Comparison of ENCODE assay signal across 15 cellular contexts in genomic region chr2:194343167-194343566, GRCh38.
DNase-seq lines count a peak whose midpoint lies in the region; ATAC-seq and TF ChIP-seq lines count a peak whose summit lies in the region.
"Had no signal": no experiment of that assay in that cellular context is flagged by ENCODE, and none has a peak within 500 bp of the region (broad histone marks: within the 10 kb centered on the region; RNA-seq: fewer than 3 reads in every experiment).

No MANE protein-coding gene starts in this region.

- DNase-seq in MCF 10A (ENCODE audit: unreplicated experiment) (no peak), breast epithelium (ENCODE audit: low spot score in 2 of 2) (no peak), adipocyte (ENCODE audit: low read depth) (peak; percentile 14), mesothelial cell of epicardium (ENCODE audit: low spot score in 2 of 2, unreplicated experiment in 2 of 2) (no peak), NCI-H2227 (lab: John Stamatoyannopoulos, UW; ENCODE audit: unreplicated experiment) (no peak), PC-9 (no peak), foreskin fibroblast (no peak)
- DNase-seq: CD8-positive, alpha-beta T cell; DND-41; MM.1S; NCI-H187; NCI-H526; SW 1271 had no signal

- H3K4me3 Mint-ChIP-seq in MCF 10A (ENCODE audit: unreplicated experiment) (no peak overlapping the region), mesothelial cell of epicardium (no peak overlapping the region)
- H3K4me3 Mint-ChIP-seq: CD8-positive, alpha-beta T cell had no signal

- CTCF ChIA-PET in MCF 10A (lab: Yijun Ruan, JAX), result interaction anchor here (0.6 kb wide), 1 partner anchor 10 kb away, joined by 3 read pairs; no protein-coding TSS in a partner anchor
- CTCF ChIA-PET in PC-9 (lab: Charles Lee), result no interaction called here

- intact Hi-C loops in MCF 10A (cut with micrococcal nuclease), result no loop called here
- intact Hi-C loops in breast epithelium (cut with DNase I; ENCODE audit: low total_unique reads), result no loop called here
- intact Hi-C loops in PC-9 (cut with micrococcal nuclease; ENCODE audit: unreplicated experiment), result no loop called here

- H3K4me1 ChIP-seq in breast epithelium, result no peaks in the 10 kb centered on the region
- no peaks in the 10 kb centered on the region for H3K4me1 ChIP-seq in adipocyte (ENCODE audit: control insufficient read depth, insufficient read depth, low read length)
- no peaks in the 10 kb centered on the region for H3K4me1 ChIP-seq in PC-9 (replicated peaks; ENCODE audit: insufficient read depth)
- H3K4me1 ChIP-seq: BLaER1 had no signal

- no peaks in the 10 kb centered on the region for H3K36me3 ChIP-seq in breast epithelium
- H3K36me3 ChIP-seq in adipocyte (ENCODE audit: control insufficient read depth, insufficient read depth, low read length, severe bottlenecking), result no peaks in the 10 kb centered on the region
- H3K36me3 ChIP-seq in PC-9 (ENCODE audit: low read depth), result no peaks in the 10 kb centered on the region
- H3K36me3 ChIP-seq: BLaER1 had no signal

- H3K4me2 ChIP-seq in PC-9, result no peak overlapping the region
- H3K4me2 ChIP-seq: BLaER1 had no signal

- TF ChIP-seq CTCF in MCF 10A (IDR thresholded peaks at IDR 0.05; ENCODE audit: unreplicated experiment) (no peak), breast epithelium (IDR thresholded peaks at IDR 0.05) (no peak), mesothelial cell of epicardium (IDR thresholded peaks at IDR 0.05; ENCODE audit: unreplicated experiment) (no peak), PC-9 (conservative IDR thresholded peaks at IDR 0.05) (no peak), foreskin fibroblast (IDR thresholded peaks at IDR 0.05; ENCODE audit: low read depth, low read length) (no peak)

- H3K9me3 ChIP-seq in breast epithelium, result no peaks in the 10 kb centered on the region
- H3K9me3 ChIP-seq in adipocyte (ENCODE audit: control insufficient read depth, low read length), result no peaks in the 10 kb centered on the region
- no peaks in the 10 kb centered on the region for H3K9me3 ChIP-seq in PC-9 (ENCODE audit: insufficient read depth, low read depth)
- H3K9me3 ChIP-seq: BLaER1 had no signal

- H4K20me1 ChIP-seq in PC-9 (ENCODE audit: insufficient read depth), result no peaks in the 10 kb centered on the region
- H4K20me1 ChIP-seq: BLaER1 had no signal

- H3K4me1 Mint-ChIP-seq in MCF 10A (ENCODE audit: insufficient read depth, unreplicated experiment), result peaks cover 13% of the 10 kb centered on the region
- H3K4me1 Mint-ChIP-seq in mesothelial cell of epicardium, result peaks cover 42% of the 10 kb centered on the region

- H3K27ac Mint-ChIP-seq in MCF 10A (ENCODE audit: low read depth, unreplicated experiment) (peak overlapping the region; percentile 95), mesothelial cell of epicardium (peak overlapping the region; percentile 3)
- H3K27ac Mint-ChIP-seq: CD8-positive, alpha-beta T cell had no signal

- no peaks in the 10 kb centered on the region for H3F3A ChIP-seq in PC-9 (ENCODE audit: insufficient read depth, low read depth)

- H3K36me3 Mint-ChIP-seq in MCF 10A (ENCODE audit: insufficient read depth, unreplicated experiment) (no peaks in the 10 kb centered on the region), mesothelial cell of epicardium (no peaks in the 10 kb centered on the region)
- H3K36me3 Mint-ChIP-seq: CD8-positive, alpha-beta T cell had no signal

- no peaks in the 10 kb centered on the region for H3K27me3 Mint-ChIP-seq in MCF 10A (ENCODE audit: insufficient read depth, unreplicated experiment)
- H3K27me3 Mint-ChIP-seq in mesothelial cell of epicardium (ENCODE audit: low read depth), result no peaks in the 10 kb centered on the region

- no peaks in the 10 kb centered on the region for H3K9me2 ChIP-seq in PC-9 (ENCODE audit: insufficient read depth)

- no peak overlapping the region for H2AFZ ChIP-seq in PC-9

- POLR2A ChIA-PET in MCF 10A (lab: Yijun Ruan, JAX) (interaction anchor here (0.6 kb wide), 1 partner anchor 1237 kb away, joined by 3 read pairs; no protein-coding TSS in a partner anchor), PC-9 (lab: Charles Lee; ENCODE audit: unreplicated experiment) (no interaction called here)

- no peaks in the 10 kb centered on the region for H3K79me2 ChIP-seq in PC-9 (ENCODE audit: low read depth)

- no peak overlapping the region for H3K9ac ChIP-seq in adipocyte (ENCODE audit: low read length)
- H3K9ac ChIP-seq: BLaER1 had no signal

- no peak for TF ChIP-seq POLR2A in breast epithelium (IDR thresholded peaks at IDR 0.05)

- H3K9me3 Mint-ChIP-seq in MCF 10A (ENCODE audit: unreplicated experiment) (no peaks in the 10 kb centered on the region), mesothelial cell of epicardium (no peaks in the 10 kb centered on the region)
- H3K9me3 Mint-ChIP-seq: CD8-positive, alpha-beta T cell had no signal

- BruUV-seq in MCF 10A (replicated peaks; lab: Mats Ljungman, UMichigan), result no TSS peak
- BruUV-seq in PC-9 (replicated peaks; lab: Mats Ljungman, UMichigan), result no TSS peak

- H3K27me3 ChIP-seq in breast epithelium (no peaks in the 10 kb centered on the region), adipocyte (replicated peaks; ENCODE audit: control insufficient read depth, insufficient read depth, low read length) (no peaks in the 10 kb centered on the region), PC-9 (ENCODE audit: insufficient read depth, low read depth) (no peaks in the 10 kb centered on the region)
- H3K27me3 ChIP-seq: BLaER1 had no signal

- no peak for ATAC-seq in GM19351 (IDR thresholded peaks at IDR 0.05; ENCODE audit: unreplicated experiment)
- ATAC-seq: CD8-positive, alpha-beta T cell had no signal

- no peak overlapping the region for H3K27ac ChIP-seq in breast epithelium
- no peak overlapping the region for H3K27ac ChIP-seq in PC-9
- H3K27ac ChIP-seq: BLaER1 had no signal

- no peak overlapping the region for H3K4me3 ChIP-seq in breast epithelium
- no peak overlapping the region for H3K4me3 ChIP-seq in adipocyte (ENCODE audit: low read length)
- no peak overlapping the region for H3K4me3 ChIP-seq in PC-9
- H3K4me3 ChIP-seq in foreskin fibroblast (ENCODE audit: low read depth in 1 of 2, low read length in 2 of 2), result no peak overlapping the region
- H3K4me3 ChIP-seq: BLaER1 had no signal
